21 cellular contexts compared by ENCODE assay signal in genomic region chr1:29543586-29543985, GRCh38.
"Had no signal": no experiment of that assay in that cellular context is flagged by ENCODE, and none has a peak within 500 bp of the region (broad histone marks: within the 10 kb centered on the region; RNA-seq: fewer than 3 reads in every experiment).

No MANE protein-coding gene starts in this region.

- H3K27ac ChIP-seq: gastroesophageal sphincter, neural progenitor cell, right atrium auricular region, thoracic aorta, vagina had no signal

- H3K4me1 ChIP-seq: gastroesophageal sphincter, neural progenitor cell, right atrium auricular region, vagina had no signal

- H3K9ac ChIP-seq: neural progenitor cell had no signal

- ATAC-seq: gastroesophageal sphincter, left colon, WTC11 had no signal

- DNase-seq: activated CD4-positive, alpha-beta memory T cell treated with anti-CD3 and anti-CD28 coated beads, Interleukin-2, amount 10 ng/mL, durations not matched to agents 7 days and 5 days; activated CD4-positive, alpha-beta T cell treated with anti-CD3 and anti-CD28 coated beads for 1 hour; activated CD4-positive, alpha-beta T cell treated with anti-CD3 and anti-CD28 coated beads, Interleukin-2, amount 10 ng/mL, durations not matched to agents 7 days and 5 days; activated naive CD4-positive, alpha-beta T cell treated with Interleukin-2 at 50 U/mL for 16 hours; activated T-cell treated with anti-CD3 and anti-CD28 coated beads, Interleukin-2, amount 50 U/mL, for 48 hours; anterior cingulate cortex; effector memory CD4-positive, alpha-beta T cell; erythroblast; hippocampal formation; kidney; left colon; mammary epithelial cell; naive B cell; stimulated activated naive CD4-positive, alpha-beta T cell treated with Interleukin-2 at 50 U/mL for 16 hours; T-helper 2 cell had no signal

- H3K36me3 ChIP-seq: gastroesophageal sphincter, neural progenitor cell, right atrium auricular region, thoracic aorta, vagina had no signal

- H3K4me3 ChIP-seq: gastroesophageal sphincter, neural progenitor cell, right atrium auricular region, thoracic aorta, vagina had no signal

- H3K9me3 ChIP-seq: gastroesophageal sphincter, right atrium auricular region, thoracic aorta, vagina had no signal

- H3K4me2 ChIP-seq: neural progenitor cell had no signal

- H3K27me3 ChIP-seq: neural progenitor cell, right atrium auricular region, vagina had no signal
